In genomic region chr12:75812341-75813018, GRCh38 we compare ENCODE assay signal across 9 cellular contexts.
A peak's percentile ranks its signal among the peaks of the same experiment; 100 is the strongest.
DNase-seq lines count a peak whose midpoint lies in the region; ATAC-seq, FAIRE-seq and TF ChIP-seq lines count a peak whose summit lies in the region.
"Had no signal": no experiment of that assay in that cellular context is flagged by ENCODE, and none has a peak within 500 bp of the region (broad histone marks: within the 10 kb centered on the region; RNA-seq: fewer than 3 reads in every experiment).

No MANE protein-coding gene starts in this region.

- peak; percentile 77 for FAIRE-seq in endometrium (lab: Jason Lieb, UNC)

- no peak overlapping the region for H3K4me3 ChIP-seq in vagina
- no peak overlapping the region for H3K4me3 ChIP-seq in upper lobe of left lung

- 59 to 62% methylated on average over 9 of the region's 9 CpGs for WGBS in upper lobe of left lung, 2 donors

- H3K27me3 Mint-ChIP-seq in stimulated activated naive CD8-positive, alpha-beta T cell treated with anti-CD3 and anti-CD28 coated beads, Interleukin-15, amount 100 ng/mL, for 72 hours, result peaks cover 19% of the 10 kb centered on the region

- ATAC-seq in stimulated activated naive CD8-positive, alpha-beta T cell treated with anti-CD3 and anti-CD28 coated beads, Interleukin-15, Interleukin-2, amounts not matched to agents 100 U/mL and 50 U/mL, for 24 hours, result peak; percentile 19
- no peak for ATAC-seq in stimulated activated naive CD8-positive, alpha-beta T cell treated with anti-CD3 and anti-CD28 coated beads, Interleukin-15, amount 100 ng/mL, for 72 hours
- no peak for ATAC-seq in upper lobe of left lung (ENCODE audit: low FRiP score in 2 of 2)

- peaks cover 13% of the 10 kb centered on the region for H3K4me1 Mint-ChIP-seq in stimulated activated naive CD8-positive, alpha-beta T cell treated with anti-CD3 and anti-CD28 coated beads, Interleukin-15, amount 100 ng/mL, for 72 hours

- H3K27me3 ChIP-seq in vagina (no peaks in the 10 kb centered on the region), upper lobe of left lung (no peaks in the 10 kb centered on the region)

- no peaks in the 10 kb centered on the region for H3K36me3 ChIP-seq in vagina
- H3K36me3 ChIP-seq in upper lobe of left lung, result no peaks in the 10 kb centered on the region

- TF ChIP-seq POLR2A in vagina (IDR thresholded peaks at IDR 0.05) (no peak), upper lobe of left lung (IDR thresholded peaks at IDR 0.05) (no peak)

- no peak for TF ChIP-seq CTCF in vagina (IDR thresholded peaks at IDR 0.05)
- no peak for TF ChIP-seq CTCF in upper lobe of left lung (IDR thresholded peaks at IDR 0.05)

- no peaks in the 10 kb centered on the region for H3K9me3 ChIP-seq in vagina
- no peaks in the 10 kb centered on the region for H3K9me3 ChIP-seq in upper lobe of left lung

- no peak overlapping the region for H3K27ac Mint-ChIP-seq in stimulated activated naive CD8-positive, alpha-beta T cell treated with anti-CD3 and anti-CD28 coated beads, Interleukin-15, amount 100 ng/mL, for 72 hours

- DNase-seq in stimulated activated naive CD8-positive, alpha-beta T cell treated with anti-CD3 and anti-CD28 coated beads, Interleukin-15, Interleukin-2, amounts not matched to agents 100 U/mL and 50 U/mL, for 24 hours, result no peak
- no peak for DNase-seq in stimulated activated naive CD8-positive, alpha-beta T cell treated with anti-CD3 and anti-CD28 coated beads, Interleukin-15, amount 100 ng/mL, for 72 hours
- peak; percentile 28 for DNase-seq in NCI-H2196 treated with DMSO at 0.1 percent for 48 hours (lab: John Stamatoyannopoulos, UW; ENCODE audit: unreplicated experiment)
- DNase-seq in vagina (ENCODE audit: extremely low spot score in 2 of 2), result no peak
- DNase-seq in DMS114 treated with DMSO at 0.1 percent for 48 hours (lab: John Stamatoyannopoulos, UW; ENCODE audit: unreplicated experiment), result no peak
- no peak for DNase-seq in upper lobe of left lung
- DNase-seq in effector CD8-positive, alpha-beta T cell (lab: John Stamatoyannopoulos, UW), result no peak
- DNase-seq: activated gamma-delta T cell treated with Interleukin-2 at 50 U/mL for 16 hours had no signal

- peaks cover 0 to 14% of the 10 kb centered on the region in 2 donors for H3K9me3 Mint-ChIP-seq in stimulated activated naive CD8-positive, alpha-beta T cell treated with anti-CD3 and anti-CD28 coated beads, Interleukin-15, amount 100 ng/mL, for 72 hours

- H3K4me1 ChIP-seq in vagina, result peaks cover 33% of the 10 kb centered on the region
- H3K4me1 ChIP-seq in upper lobe of left lung, result peaks cover 0 to 5% (median 0%) of the 10 kb centered on the region in 4 donors

- peak overlapping the region; percentile 74 for H3K27ac ChIP-seq in vagina
- H3K27ac ChIP-seq in upper lobe of left lung, result no peak overlapping the region

- H3K4me3 Mint-ChIP-seq in stimulated activated naive CD8-positive, alpha-beta T cell treated with anti-CD3 and anti-CD28 coated beads, Interleukin-15, amount 100 ng/mL, for 72 hours, result no peak overlapping the region

- intact Hi-C loops in vagina (cut with DNase I), result no loop called here

- TF ChIP-seq EP300 in upper lobe of left lung (IDR thresholded peaks at IDR 0.05), result no peak
